Comparison of ENCODE assay signal across 10 cellular contexts in the genomic region with DNA sequence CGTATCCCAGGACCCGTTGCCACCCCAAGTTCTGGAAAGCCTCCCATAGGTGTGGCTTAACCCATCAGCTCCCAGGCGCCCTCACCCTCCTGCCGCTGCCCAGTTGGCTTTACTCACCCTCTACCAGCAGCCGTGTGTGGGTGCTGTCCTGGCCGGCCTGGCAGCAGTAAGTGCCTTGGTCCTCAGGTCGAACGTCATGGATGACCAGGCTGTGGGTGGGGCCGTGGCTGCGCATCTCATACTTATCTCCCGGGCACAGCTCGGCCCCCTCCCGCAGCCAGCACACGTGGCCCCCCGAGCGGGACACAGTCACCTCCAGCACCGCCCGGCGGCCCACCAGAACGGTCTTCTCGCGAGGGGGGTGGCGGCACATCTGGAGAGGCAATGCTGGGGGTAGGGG. TPM values are rescaled to one million over a fixed set of nuclear protein-coding genes. Genes with fewer than 3 reads are reported as not detected.
DNase-seq lines count a peak whose midpoint lies in the region; ATAC-seq and TF ChIP-seq lines count a peak whose summit lies in the region.
"Had no signal": no experiment of that assay in that cellular context is flagged by ENCODE, and none has a peak within 500 bp of the region (broad histone marks: within the 10 kb centered on the region; RNA-seq: fewer than 3 reads in every experiment).

No MANE protein-coding gene starts in this region.

- no peak for ATAC-seq in GM19455 (IDR thresholded peaks at IDR 0.05; ENCODE audit: unreplicated experiment)
- no peak for ATAC-seq in left ventricle myocardium superior

- no peaks in the 10 kb centered on the region for H3K79me1 ChIP-seq in mesendoderm (ENCODE audit: low read length)

- intact Hi-C loops in mammary epithelial cell (cut with micrococcal nuclease) (no loop called here), left ventricle myocardium superior (cut with micrococcal nuclease) (no loop called here)

- H3K4me2 ChIP-seq in mammary epithelial cell (ENCODE audit: insufficient read depth, low read depth, low read length) (peak overlapping the region; percentile 98), mesendoderm (ENCODE audit: low read length) (peak overlapping the region; percentile 28)

- H3K9ac ChIP-seq in HUES6 (ENCODE audit: low read length) (no peak overlapping the region), mammary epithelial cell (ENCODE audit: insufficient read depth, low read length) (no peak overlapping the region), mesendoderm (ENCODE audit: low read length) (peak overlapping the region; percentile 43)

- dilution Hi-C loops in mammary epithelial cell (cut with HindIII; ENCODE audit: low sequenced_read_pairs), result no loop called here

- no peak overlapping the region for H3K18ac ChIP-seq in mesendoderm (ENCODE audit: low read length)

- no peak overlapping the region for H4K8ac ChIP-seq in mesendoderm (ENCODE audit: low read depth, low read length)

- H3K4me3 ChIP-seq in AG10803 (ENCODE audit: low read length) (peak overlapping the region; percentile 69; the same call in 1 of the 2 replicates), HUES6 (ENCODE audit: low read depth, low read length) (peak overlapping the region; percentile 84), mammary epithelial cell (replicated peaks in 1 of 3; ENCODE audit: insufficient read depth in 1 of 3, low read depth in 2 of 3, low read length in 3 of 3) (peak overlapping the region; percentile 57 to 80 (median 64)), mesendoderm (ENCODE audit: low read length) (no peak overlapping the region)

- H3K4ac ChIP-seq in mesendoderm (ENCODE audit: low read depth, low read length), result no peak overlapping the region

- DNase-seq in AG10803 (ENCODE audit: low read depth) (peak; percentile 29), mammary epithelial cell (peak; percentile 33), mesendoderm (peak; percentile 59), UCSD-AML1 (lab: John Stamatoyannopoulos, UW; ENCODE audit: unreplicated experiment) (no peak), left ventricle myocardium superior (no peak), T-helper 9 cell (no peak)

- peaks cover 12% of the 10 kb centered on the region; the same call in 1 of the 2 replicates for H3K4me1 ChIP-seq in HUES6 (ENCODE audit: control insufficient read depth, insufficient read depth, low read length)
- peaks cover 15% of the 10 kb centered on the region for H3K4me1 ChIP-seq in mammary epithelial cell (ENCODE audit: insufficient read depth, low read length)
- H3K4me1 ChIP-seq in mesendoderm (ENCODE audit: control insufficient read depth, low read depth, low read length), result peaks cover 3% of the 10 kb centered on the region

- in situ Hi-C loops in mammary epithelial cell (cut with MboI; ENCODE audit: low sequenced_read_pairs in 2 of 2), result no loop called here

- no peak for TF ChIP-seq CTCF in AG10803 (conservative IDR thresholded peaks at IDR 0.05; ENCODE audit: low read length)
- no peak for TF ChIP-seq CTCF in mammary epithelial cell (conservative IDR thresholded peaks at IDR 0.05 in 1 of 2, IDR thresholded peaks at IDR 0.05 in 1 of 2; ENCODE audit: extremely low read depth in 1 of 2, insufficient read depth in 1 of 2, low read depth in 1 of 2, low read length in 2 of 2)

- peak overlapping the region; percentile 29 for H3K56ac ChIP-seq in mesendoderm (ENCODE audit: low read length)

- H3K9me3 ChIP-seq in HUES6 (ENCODE audit: control insufficient read depth, insufficient read depth, low read depth, low read length) (no peaks in the 10 kb centered on the region), mammary epithelial cell (replicated peaks; ENCODE audit: insufficient read depth, low read length) (no peaks in the 10 kb centered on the region)

- WGBS in mammary epithelial cell (ENCODE audit: low coverage, missing lambda C conversion rate), result 13% methylated on average over 16 of the region's 23 CpGs
- WGBS in mesendoderm (ENCODE audit: extremely low coverage, insufficient coverage, low lambda C conversion rate), result no CpG with 5 or more reads among the region's 23 CpGs

- H3K79me2 ChIP-seq in mammary epithelial cell (ENCODE audit: insufficient read depth, low read length) (no peaks in the 10 kb centered on the region), mesendoderm (ENCODE audit: control insufficient read depth, insufficient read depth, low read length) (no peaks in the 10 kb centered on the region)

- no peak overlapping the region for H2BK5ac ChIP-seq in mesendoderm (ENCODE audit: low read length)

- H2BK120ac ChIP-seq in mesendoderm (ENCODE audit: low read depth, low read length), result no peak overlapping the region

- no peak overlapping the region for H4K5ac ChIP-seq in mesendoderm (ENCODE audit: low read length)

- H3K36me3 ChIP-seq in HUES6 (ENCODE audit: control insufficient read depth, insufficient read depth, low read length) (peaks cover 16% of the 10 kb centered on the region), mammary epithelial cell (ENCODE audit: insufficient read depth, low read length) (no peaks in the 10 kb centered on the region), mesendoderm (ENCODE audit: control insufficient read depth, insufficient read depth, low read length) (no peaks in the 10 kb centered on the region)
- H3K36me3 ChIP-seq: Peyer's patch had no signal

- peak overlapping the region; percentile 89 for H2AFZ ChIP-seq in mammary epithelial cell (ENCODE audit: low read depth, low read length)

- H2BK15ac ChIP-seq in mesendoderm (replicated peaks; ENCODE audit: low read depth), result no peak overlapping the region

- no TSS peak for BruUV-seq in mammary epithelial cell (replicated peaks; lab: Mats Ljungman, UMichigan)

- H2AK5ac ChIP-seq in mesendoderm (ENCODE audit: low read length), result no peak overlapping the region

- CTCF ChIA-PET in mammary epithelial cell (lab: Charles Lee; ENCODE audit: low non-redundant PET), result no interaction called here

- H3K23ac ChIP-seq in mesendoderm (ENCODE audit: low read length), result no peak overlapping the region

- H4K20me1 ChIP-seq in mammary epithelial cell (ENCODE audit: insufficient read depth, low read length), result no peaks in the 10 kb centered on the region

- no peak overlapping the region for H3K27ac ChIP-seq in HUES6 (ENCODE audit: low read depth, low read length)
- no peak overlapping the region for H3K27ac ChIP-seq in mammary epithelial cell (ENCODE audit: insufficient read depth, low read depth, low read length)
- no peak overlapping the region for H3K27ac ChIP-seq in mesendoderm (ENCODE audit: low read depth, low read length)

- H3K27me3 ChIP-seq in HUES6 (ENCODE audit: control insufficient read depth, insufficient read depth, low read length) (peaks cover 29% of the 10 kb centered on the region), mammary epithelial cell (ENCODE audit: insufficient read depth, low read length) (no peaks in the 10 kb centered on the region), mesendoderm (ENCODE audit: insufficient read depth, low read length, poor library complexity) (no peaks in the 10 kb centered on the region)
- H3K27me3 ChIP-seq: Peyer's patch had no signal

RNA-seq across cellular contexts. Expression of gene TMEM198, which starts 7.6 kb away (rescaled TPM):
- 1 to 10 TPM; 1.3 to 5.2 TPM for total RNA-seq in mammary epithelial cell
- polyA plus RNA-seq in mammary epithelial cell, result 2.0 TPM
- 0.26 TPM for polyA minus RNA-seq in mammary epithelial cell
- polyA plus RNA-seq in mesendoderm (2013, experiment 1 of 2), result 3.7 TPM
- polyA plus RNA-seq in mesendoderm (2013, experiment 2 of 2), result 3.7 TPM
- total RNA-seq in left ventricle myocardium superior, result 1.7 TPM
- total RNA-seq: mononuclear cell had no signal

RNA-seq across cellular contexts. Expression of gene CHPF, which starts 7.8 kb away (rescaled TPM):
- total RNA-seq in mammary epithelial cell (100 to 1,000 TPM; 114 to 274 TPM), left ventricle myocardium superior (93.1 TPM)
- 101 TPM for polyA plus RNA-seq in mammary epithelial cell
- 18.2 TPM for polyA minus RNA-seq in mammary epithelial cell
- polyA plus RNA-seq in mesendoderm (2013, experiment 1 of 2), result 50.4 TPM
- 50.4 TPM for polyA plus RNA-seq in mesendoderm (2013, experiment 2 of 2)

RNA-seq across cellular contexts. Expression of gene OBSL1, which starts 19.9 kb away (rescaled TPM):
- 10 to 100 TPM; 32.6 to 52.8 TPM for total RNA-seq in mammary epithelial cell
- polyA plus RNA-seq in mammary epithelial cell, result 30.8 TPM
- 39.7 TPM for polyA minus RNA-seq in mammary epithelial cell
- 51.2 TPM for polyA plus RNA-seq in mesendoderm (2013, experiment 1 of 2)
- polyA plus RNA-seq in mesendoderm (2013, experiment 2 of 2), result 51.9 TPM
- total RNA-seq in left ventricle myocardium superior, result 190 TPM

RNA-seq across cellular contexts. Expression of gene INHA, which starts 20.7 kb away (rescaled TPM):
- total RNA-seq in mammary epithelial cell, result 1 to 10 TPM in 1 of 2 donors, under 1 TPM in 1; 0.50 to 2.0 TPM
- 0.53 TPM for polyA plus RNA-seq in mammary epithelial cell
- polyA minus RNA-seq in mammary epithelial cell, result not detected
- 0.84 TPM for polyA plus RNA-seq in mesendoderm (2013, experiment 1 of 2)
- 0.85 TPM for polyA plus RNA-seq in mesendoderm (2013, experiment 2 of 2)
- total RNA-seq in left ventricle myocardium superior, result 1.5 TPM
- total RNA-seq: mononuclear cell, Peyer's patch had no signal

RNA-seq across cellular contexts. Expression of gene ASIC4, which starts 37.1 kb away (rescaled TPM):
- total RNA-seq in mammary epithelial cell (under 1 TPM; 0.16 to 0.17 TPM), left ventricle myocardium superior (not detected)
- 0.05 TPM for polyA plus RNA-seq in mammary epithelial cell
- not detected for polyA minus RNA-seq in mammary epithelial cell
- not detected for polyA plus RNA-seq in mesendoderm (2013, experiment 1 of 2)
- polyA plus RNA-seq in mesendoderm (2013, experiment 2 of 2), result 0.01 TPM
- total RNA-seq: mononuclear cell had no signal

Comparison
In these comparisons a context has a peak if more than half of its experiments do, and no peak if none do; other contexts are left out.
1. DNase-seq: peak in AG10803 (single experiment), mammary epithelial cell (single experiment) and mesendoderm (single experiment); none in UCSD-AML1 (single experiment), left ventricle myocardium superior (single experiment) and T-helper 9 cell (single experiment).